In the genomic region with DNA sequence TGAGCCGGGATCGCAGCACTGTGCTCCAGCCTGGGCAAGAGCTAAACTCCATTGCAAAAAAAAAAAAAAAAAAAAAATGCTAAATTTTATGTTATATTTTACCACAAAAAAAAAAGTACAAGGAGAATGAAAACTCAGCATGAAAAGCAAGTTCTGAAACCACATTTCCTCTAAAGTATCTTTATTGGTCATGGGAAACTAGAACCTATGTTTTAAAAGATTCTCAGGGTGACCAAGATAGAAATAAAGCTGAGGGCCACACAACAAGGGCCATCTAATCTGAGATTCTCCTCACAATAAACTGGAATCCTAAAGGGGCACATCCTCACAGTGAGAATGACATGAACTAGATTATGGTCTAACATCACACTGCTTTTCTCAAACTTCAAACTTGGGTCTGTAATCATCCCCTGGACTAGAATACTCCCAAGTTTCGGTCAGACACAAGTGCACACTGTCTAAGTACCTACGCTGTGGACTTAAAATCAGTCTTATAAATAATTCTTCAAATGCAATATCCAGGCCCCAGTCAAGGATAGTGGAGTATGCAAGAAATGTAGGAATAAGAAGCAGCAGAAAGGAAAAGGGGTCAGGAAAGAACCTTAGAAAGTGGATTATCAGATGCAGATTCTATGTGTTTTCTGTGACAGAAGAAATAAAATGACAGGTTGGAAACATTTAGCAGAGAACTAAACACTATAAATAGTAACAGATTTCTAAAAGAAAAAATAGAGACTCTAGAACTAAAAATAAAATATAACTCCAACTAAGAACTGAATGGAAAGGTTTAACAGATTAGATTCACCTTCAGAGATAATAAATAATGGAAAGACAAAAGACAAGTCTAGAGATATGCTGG, we compare ENCODE assay signal across 13 cellular contexts. TPM values are rescaled to one million over a fixed set of nuclear protein-coding genes. Genes with fewer than 3 reads are reported as not detected.
DNase-seq lines count a peak whose midpoint lies in the region; ATAC-seq and TF ChIP-seq lines count a peak whose summit lies in the region.
"Had no signal": no experiment of that assay in that cellular context is flagged by ENCODE, and none has a peak within 500 bp of the region (broad histone marks: within the 10 kb centered on the region; RNA-seq: fewer than 3 reads in every experiment).

No MANE protein-coding gene starts in this region.

- TF ChIP-seq CTCF in GM10266 (IDR thresholded peaks at IDR 0.05; ENCODE audit: control insufficient read depth, insufficient read depth, low read depth, missing control alignments) (no peak), A673 (conservative IDR thresholded peaks at IDR 0.05; ENCODE audit: low read depth, low read length) (no peak)

- H3K27ac Mint-ChIP-seq in activated T-helper 17 cell treated with anti-CD3 and anti-CD28 coated beads, Interleukin-2, amount 50 U/mL, for 72 hours = peak overlapping the region; percentile 88
- H3K27ac Mint-ChIP-seq in natural killer cell treated with Interleukin-12 subunit alpha and Interleukin-12 subunit beta and Interleukin-15 and Interleukin-18, amount 100 ng/mL, for 72 hours = peak overlapping the region; percentile 60 to 77

- no peak overlapping the region for H3K4me3 ChIP-seq in A673 (ENCODE audit: low read depth, low read length, poor library complexity, severe bottlenecking)
- H3K4me3 ChIP-seq: lower lobe of right lung, ovary, SJSA1 had no signal

- no TSS peak for BruUV-seq in A673 (replicated peaks; lab: Mats Ljungman, UMichigan)

- no peaks in the 10 kb centered on the region for H3K36me3 Mint-ChIP-seq in activated T-helper 17 cell treated with anti-CD3 and anti-CD28 coated beads, Interleukin-2, amount 50 U/mL, for 72 hours (ENCODE audit: low read depth)
- H3K36me3 Mint-ChIP-seq in natural killer cell treated with Interleukin-12 subunit alpha and Interleukin-12 subunit beta and Interleukin-15 and Interleukin-18, amount 100 ng/mL, for 72 hours = peaks cover 7% of the 10 kb centered on the region

- no peaks in the 10 kb centered on the region for H3K36me3 ChIP-seq in A673 (ENCODE audit: insufficient read depth, low read length, poor library complexity, severe bottlenecking)
- H3K36me3 ChIP-seq: lower lobe of right lung, ovary, SJSA1 had no signal

- DNase-seq in GM10266 (ENCODE audit: extremely low spot score) (peak; percentile 53), anterior cingulate cortex (lab: John Stamatoyannopoulos, UW) (no peak), A673 (ENCODE audit: low spot score) (no peak), DMS 273 treated with DMSO at 0.1 percent for 48 hours (lab: John Stamatoyannopoulos, UW) (no peak), NCI-H2171 treated with DMSO at 0.1 percent for 48 hours (lab: John Stamatoyannopoulos, UW) (no peak)
- DNase-seq in natural killer cell treated with Interleukin-12 subunit alpha and Interleukin-12 subunit beta and Interleukin-15 and Interleukin-18, amount 100 ng/mL, for 72 hours (ENCODE audit: low spot score) = no peak
- DNase-seq: activated CD4-positive, alpha-beta T cell treated with anti-CD3 and anti-CD28 coated beads for 1 hour; head of caudate nucleus; lower lobe of right lung; ovary had no signal

- peak; percentile 63 for ATAC-seq in HG02610 (IDR thresholded peaks at IDR 0.05; ENCODE audit: unreplicated experiment)
- ATAC-seq in activated T-helper 17 cell treated with anti-CD3 and anti-CD28 coated beads, Interleukin-2, amount 50 U/mL, for 72 hours (replicated peaks) = peak; percentile 70
- peak in 1 of 2 donors; percentile 62 for ATAC-seq in natural killer cell treated with Interleukin-12 subunit alpha and Interleukin-12 subunit beta and Interleukin-15 and Interleukin-18, amount 100 ng/mL, for 72 hours
- ATAC-seq: lower lobe of right lung had no signal

- CTCF ChIA-PET in A673 (lab: Charles Lee) = no interaction called here

- H3K27me3 Mint-ChIP-seq in activated T-helper 17 cell treated with anti-CD3 and anti-CD28 coated beads, Interleukin-2, amount 50 U/mL, for 72 hours = no peaks in the 10 kb centered on the region
- H3K27me3 Mint-ChIP-seq in natural killer cell treated with Interleukin-12 subunit alpha and Interleukin-12 subunit beta and Interleukin-15 and Interleukin-18, amount 100 ng/mL, for 72 hours = no peaks in the 10 kb centered on the region

- peaks cover 8% of the 10 kb centered on the region for H3K4me1 ChIP-seq in A673 (ENCODE audit: insufficient read depth, low read length, poor library complexity, severe bottlenecking)

- peak overlapping the region; percentile 69 for H3K4me3 Mint-ChIP-seq in activated T-helper 17 cell treated with anti-CD3 and anti-CD28 coated beads, Interleukin-2, amount 50 U/mL, for 72 hours
- peak overlapping the region; percentile 46 for H3K4me3 Mint-ChIP-seq in natural killer cell treated with Interleukin-12 subunit alpha and Interleukin-12 subunit beta and Interleukin-15 and Interleukin-18, amount 100 ng/mL, for 72 hours

- intact Hi-C loops in A673 (cut with micrococcal nuclease; ENCODE audit: unreplicated experiment) = no loop called here

- peaks cover 3% of the 10 kb centered on the region for H3K9me3 ChIP-seq in A673 (ENCODE audit: low read depth, low read length, poor library complexity, severe bottlenecking)
- H3K9me3 ChIP-seq: lower lobe of right lung, ovary, SJSA1 had no signal

- peaks cover 35% of the 10 kb centered on the region for H3K4me1 Mint-ChIP-seq in activated T-helper 17 cell treated with anti-CD3 and anti-CD28 coated beads, Interleukin-2, amount 50 U/mL, for 72 hours
- H3K4me1 Mint-ChIP-seq in natural killer cell treated with Interleukin-12 subunit alpha and Interleukin-12 subunit beta and Interleukin-15 and Interleukin-18, amount 100 ng/mL, for 72 hours (ENCODE audit: low read depth in 2 of 2) = peaks cover 37 to 40% of the 10 kb centered on the region in 2 donors

- POLR2A ChIA-PET in A673 (lab: Charles Lee; ENCODE audit: low non-redundant PET) = interaction anchor here (1.0 kb wide), 1 partner anchor 97 kb away, joined by 3 read pairs; a partner anchor contains a TSS

- no peak overlapping the region for H3K27ac ChIP-seq in A673 (ENCODE audit: low read depth, low read length, poor library complexity, severe bottlenecking)
- H3K27ac ChIP-seq: lower lobe of right lung, ovary, SJSA1 had no signal

- no peaks in the 10 kb centered on the region for H3K9me3 Mint-ChIP-seq in activated T-helper 17 cell treated with anti-CD3 and anti-CD28 coated beads, Interleukin-2, amount 50 U/mL, for 72 hours
- H3K9me3 Mint-ChIP-seq in natural killer cell treated with Interleukin-12 subunit alpha and Interleukin-12 subunit beta and Interleukin-15 and Interleukin-18, amount 100 ng/mL, for 72 hours = no peaks in the 10 kb centered on the region

- no peaks in the 10 kb centered on the region for H3K27me3 ChIP-seq in A673 (replicated peaks; ENCODE audit: insufficient read depth, low read depth, low read length, poor library complexity)
- H3K27me3 ChIP-seq: ovary, SJSA1 had no signal

RNA-seq across cellular contexts. Expression of a gene that starts 49.9 kb away (rescaled TPM):
- 10 to 100 TPM; 36.1 to 46.2 TPM for total RNA-seq in activated T-helper 17 cell treated with anti-CD3 and anti-CD28 coated beads, Interleukin-2, amount 50 U/mL, for 72 hours
- total RNA-seq in natural killer cell treated with Interleukin-12 subunit alpha and Interleukin-12 subunit beta and Interleukin-15 and Interleukin-18, amount 100 ng/mL, for 72 hours = 100 to 1,000 TPM in 1 of 2 donors, 10 to 100 TPM in 1; 77.2 to 119 TPM
- total RNA-seq in A673 (2021) = 105 and 115 TPM in 2 replicates
